In the genomic region with DNA sequence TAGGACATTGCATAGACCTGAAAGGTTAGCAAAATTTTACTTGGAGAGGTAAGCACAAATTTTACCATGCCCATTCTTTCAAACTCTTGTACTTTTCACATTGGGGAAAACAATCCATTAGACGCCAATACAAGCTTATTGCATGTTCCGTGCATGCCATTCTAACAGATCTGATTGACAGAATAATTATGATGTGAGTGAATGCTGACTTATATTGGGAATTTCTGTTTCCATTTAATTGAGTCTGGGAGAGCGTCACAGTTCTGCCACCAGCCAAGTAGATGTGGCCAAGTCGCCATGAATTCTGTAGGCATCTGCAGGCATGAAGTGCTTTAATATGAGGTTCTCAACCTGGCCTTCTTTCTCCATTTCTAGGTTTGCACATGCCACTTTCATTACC, we compare ENCODE assay signal across 34 cellular contexts.
"Had no signal": no experiment of that assay in that cellular context is flagged by ENCODE, and none has a peak within 500 bp of the region (broad histone marks: within the 10 kb centered on the region; RNA-seq: fewer than 3 reads in every experiment).

No MANE protein-coding gene starts in this region.

- H3K27ac ChIP-seq: KMS-11 had no signal

- H3K9me3 ChIP-seq: MG63 had no signal

- H3K27me3 ChIP-seq: MG63 had no signal

- H3K4me2 ChIP-seq: KMS-11 had no signal

- H3K9ac ChIP-seq: KMS-11 had no signal

- DNase-seq: Karpas-422, Kasumi-1, MG63, MM.1S, MV-4-11, NCI-H1048, NCI-H1092, NCI-H1092 treated with DMSO at 0.1 percent for 48 hours, NCI-H1105, NCI-H1105 treated with DMSO at 0.1 percent for 48 hours, NCI-H1417, NCI-H1436, NCI-H1436 treated with DMSO at 0.1 percent for 48 hours, NCI-H146, NCI-H1694, NCI-H1694 treated with DMSO at 0.1 percent for 48 hours, NCI-H187, NCI-H187 treated with DMSO at 0.1 percent for 48 hours, NCI-H1930, NCI-H2029, NCI-H2029 treated with DMSO at 0.1 percent for 48 hours, NCI-H2081, NCI-H2081 treated with DMSO at 0.1 percent for 48 hours, NCI-H2107, NCI-H2171, NCI-H2171 treated with DMSO at 0.1 percent for 48 hours, NCI-H2227 treated with DMSO at 0.1 percent for 48 hours, NCI-H226, NCI-H345, NCI-H446, NCI-H446 treated with DMSO at 0.1 percent for 48 hours, NCI-H510A, NCI-H510A treated with DMSO at 0.1 percent for 48 hours had no signal

- H3K4me3 ChIP-seq: MG63 had no signal

- H3K36me3 ChIP-seq: MG63 had no signal
